10 cellular contexts compared by ENCODE assay signal in the genomic region with DNA sequence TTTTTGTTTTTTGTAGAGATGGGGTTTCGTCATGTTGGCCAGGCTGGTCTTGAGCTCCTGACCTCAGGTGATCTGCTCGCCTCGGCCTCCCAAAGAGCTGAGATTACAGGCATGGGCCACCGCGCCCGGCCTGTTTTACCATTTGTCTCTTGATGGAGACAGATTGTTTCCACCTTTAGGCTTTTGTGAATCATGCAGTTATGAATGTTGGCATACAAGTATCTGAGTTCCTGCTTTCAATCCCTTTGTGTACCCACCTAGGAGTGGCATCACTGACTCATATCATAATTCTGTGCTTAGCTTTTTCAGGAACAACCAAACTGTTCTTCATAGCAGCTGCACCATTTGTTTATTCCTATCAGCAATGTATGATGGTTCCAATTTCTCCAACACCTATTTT.
"Had no signal": no experiment of that assay in that cellular context is flagged by ENCODE, and none has a peak within 500 bp of the region (broad histone marks: within the 10 kb centered on the region; RNA-seq: fewer than 3 reads in every experiment).

No MANE protein-coding gene starts in this region.

- DNase-seq: activated naive CD4-positive, alpha-beta T cell treated with anti-CD3 and anti-CD28 coated beads for 36 hours; activated naive CD8-positive, alpha-beta T cell treated with anti-CD3 and anti-CD28 coated beads, Interleukin-2, amount 50 U/mL, for 24 hours; aorta; foreskin melanocyte; T-cell; T-helper 9 cell had no signal

- H3K27ac Mint-ChIP-seq: activated naive CD4-positive, alpha-beta T cell treated with anti-CD3 and anti-CD28 coated beads for 36 hours; activated naive CD8-positive, alpha-beta T cell treated with anti-CD3 and anti-CD28 coated beads, Interleukin-2, amount 50 U/mL, for 24 hours; activated T-helper 17 cell treated with anti-CD3 and anti-CD28 coated beads, Interleukin-2, amount 50 U/mL, for 72 hours; natural killer cell treated with Interleukin-12 subunit alpha and Interleukin-12 subunit beta and Interleukin-15 and Interleukin-18, amount 100 ng/mL, for 72 hours; stimulated activated effector memory CD8-positive, alpha-beta T cell treated with anti-CD3 and anti-CD28 coated beads, Interleukin-12 subunit alpha, Interleukin-12 subunit beta, amount 100 ng/mL, for 72 hours; T-cell had no signal

- H3K27me3 Mint-ChIP-seq: activated naive CD8-positive, alpha-beta T cell treated with anti-CD3 and anti-CD28 coated beads, Interleukin-2, amount 50 U/mL, for 24 hours; activated T-helper 17 cell treated with anti-CD3 and anti-CD28 coated beads, Interleukin-2, amount 50 U/mL, for 72 hours; T-cell had no signal

- H3K9me3 Mint-ChIP-seq: activated naive CD4-positive, alpha-beta T cell treated with anti-CD3 and anti-CD28 coated beads for 36 hours; activated naive CD8-positive, alpha-beta T cell treated with anti-CD3 and anti-CD28 coated beads, Interleukin-2, amount 50 U/mL, for 24 hours; activated T-helper 17 cell treated with anti-CD3 and anti-CD28 coated beads, Interleukin-2, amount 50 U/mL, for 72 hours; natural killer cell treated with Interleukin-12 subunit alpha and Interleukin-12 subunit beta and Interleukin-15 and Interleukin-18, amount 100 ng/mL, for 72 hours; stimulated activated effector memory CD8-positive, alpha-beta T cell treated with anti-CD3 and anti-CD28 coated beads, Interleukin-12 subunit alpha, Interleukin-12 subunit beta, amount 100 ng/mL, for 72 hours; T-cell had no signal

- H3K4me1 Mint-ChIP-seq: activated naive CD8-positive, alpha-beta T cell treated with anti-CD3 and anti-CD28 coated beads, Interleukin-2, amount 50 U/mL, for 24 hours; activated T-helper 17 cell treated with anti-CD3 and anti-CD28 coated beads, Interleukin-2, amount 50 U/mL, for 72 hours; stimulated activated effector memory CD8-positive, alpha-beta T cell treated with anti-CD3 and anti-CD28 coated beads, Interleukin-12 subunit alpha, Interleukin-12 subunit beta, amount 100 ng/mL, for 72 hours; T-cell had no signal

- H3K4me3 Mint-ChIP-seq: activated naive CD4-positive, alpha-beta T cell treated with anti-CD3 and anti-CD28 coated beads for 36 hours; activated naive CD8-positive, alpha-beta T cell treated with anti-CD3 and anti-CD28 coated beads, Interleukin-2, amount 50 U/mL, for 24 hours; activated T-helper 17 cell treated with anti-CD3 and anti-CD28 coated beads, Interleukin-2, amount 50 U/mL, for 72 hours; natural killer cell treated with Interleukin-12 subunit alpha and Interleukin-12 subunit beta and Interleukin-15 and Interleukin-18, amount 100 ng/mL, for 72 hours; stimulated activated effector memory CD8-positive, alpha-beta T cell treated with anti-CD3 and anti-CD28 coated beads, Interleukin-12 subunit alpha, Interleukin-12 subunit beta, amount 100 ng/mL, for 72 hours; T-cell had no signal

- ATAC-seq: activated CD4-positive, CD25-positive, alpha-beta regulatory T cell treated with anti-CD3 and anti-CD28 coated beads, Interleukin-2, amount 50 U/mL, for 24 hours; activated naive CD8-positive, alpha-beta T cell treated with anti-CD3 and anti-CD28 coated beads, Interleukin-2, amount 50 U/mL, for 24 hours; activated T-helper 17 cell treated with anti-CD3 and anti-CD28 coated beads, Interleukin-2, amount 50 U/mL, for 72 hours; natural killer cell treated with Interleukin-12 subunit alpha and Interleukin-12 subunit beta and Interleukin-15 and Interleukin-18, amount 100 ng/mL, for 72 hours; stimulated activated effector memory CD8-positive, alpha-beta T cell treated with anti-CD3 and anti-CD28 coated beads, Interleukin-12 subunit alpha, Interleukin-12 subunit beta, amount 100 ng/mL, for 72 hours; T-cell had no signal

- H3K36me3 Mint-ChIP-seq: natural killer cell treated with Interleukin-12 subunit alpha and Interleukin-12 subunit beta and Interleukin-15 and Interleukin-18, amount 100 ng/mL, for 72 hours; stimulated activated effector memory CD8-positive, alpha-beta T cell treated with anti-CD3 and anti-CD28 coated beads, Interleukin-12 subunit alpha, Interleukin-12 subunit beta, amount 100 ng/mL, for 72 hours; T-cell had no signal
